12 cellular contexts compared by ENCODE assay signal in the genomic region with DNA sequence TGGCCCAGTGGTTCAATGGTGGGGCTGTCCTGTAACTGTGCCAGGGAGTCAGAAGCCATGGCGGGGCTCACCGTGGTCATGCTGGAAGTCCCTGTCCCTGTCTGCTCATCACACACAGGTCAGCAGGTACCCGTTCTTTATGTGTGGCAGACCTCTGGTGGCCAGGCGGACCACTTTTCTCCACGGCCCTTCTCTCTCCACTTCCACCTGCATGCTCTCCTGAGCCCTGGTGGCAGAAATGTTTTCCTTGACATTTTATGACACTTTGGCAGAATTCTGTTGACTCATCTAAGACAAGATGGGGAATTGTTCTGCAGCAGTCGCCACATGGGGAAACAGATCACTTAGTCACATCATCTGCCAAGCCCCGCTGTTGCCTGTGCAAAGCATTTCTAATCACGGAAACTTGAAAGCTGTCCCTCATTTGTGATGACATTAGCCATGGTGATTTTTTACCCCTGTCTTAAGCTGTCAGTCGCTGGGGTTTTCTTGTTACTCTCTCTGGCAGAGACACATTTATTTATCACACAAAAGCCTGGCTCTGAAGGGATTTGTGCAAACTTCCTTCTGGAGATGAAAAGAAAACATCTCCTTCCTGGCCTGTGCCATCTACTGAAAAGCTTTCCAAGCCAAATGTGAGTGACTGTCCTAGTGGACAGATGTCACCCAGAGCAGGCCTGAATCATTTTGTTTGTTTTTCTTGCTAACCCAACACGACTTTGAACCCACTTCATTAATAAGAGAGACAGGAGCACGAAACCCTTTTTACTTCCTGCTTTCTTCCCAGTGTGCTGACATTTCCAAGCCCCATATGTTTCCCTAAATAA. TPM values are rescaled to one million over a fixed set of nuclear protein-coding genes. Genes with fewer than 3 reads are reported as not detected.
DNase-seq lines count a peak whose midpoint lies in the region; ATAC-seq and TF ChIP-seq lines count a peak whose summit lies in the region.
"Had no signal": no experiment of that assay in that cellular context is flagged by ENCODE, and none has a peak within 500 bp of the region (broad histone marks: within the 10 kb centered on the region; RNA-seq: fewer than 3 reads in every experiment).

No MANE protein-coding gene starts in this region.

- intact Hi-C loops in mucosa of descending colon (cut with DNase I, micrococcal nuclease) = no loop called here

- TF ChIP-seq CTCF in mucosa of descending colon (IDR thresholded peaks at IDR 0.05) = no peak

- H3K27me3 ChIP-seq in BLaER1 = no peaks in the 10 kb centered on the region
- H3K27me3 ChIP-seq: stomach had no signal

- CTCF ChIA-PET in T-cell (lab: Charles Lee) = no interaction called here

- peak overlapping the region; percentile 81 for H3K27ac Mint-ChIP-seq in activated T-helper 17 cell treated with anti-CD3 and anti-CD28 coated beads, Interleukin-2, amount 50 U/mL, for 72 hours
- H3K27ac Mint-ChIP-seq in T-cell = no peak overlapping the region

- peaks cover 37% of the 10 kb centered on the region for H3K9me3 ChIP-seq in BLaER1
- peaks cover 5% of the 10 kb centered on the region for H3K9me3 ChIP-seq in mucosa of descending colon

- POLR2A ChIA-PET in T-cell (lab: Charles Lee) = no interaction called here

- peak overlapping the region; percentile 48 for H3K4me3 Mint-ChIP-seq in activated T-helper 17 cell treated with anti-CD3 and anti-CD28 coated beads, Interleukin-2, amount 50 U/mL, for 72 hours
- peak overlapping the region in 1 of 3 donors; percentile 42 for H3K4me3 Mint-ChIP-seq in T-cell

- peaks cover 13% of the 10 kb centered on the region for H3K4me1 Mint-ChIP-seq in activated T-helper 17 cell treated with anti-CD3 and anti-CD28 coated beads, Interleukin-2, amount 50 U/mL, for 72 hours
- peaks cover 10 to 27% (median 11%) of the 10 kb centered on the region in 3 donors for H3K4me1 Mint-ChIP-seq in T-cell

- DNase-seq in HuH-7.5 (ENCODE audit: low spot score) = peak; percentile 48
- DNase-seq in mucosa of descending colon = peak in 1 of 3 donors; percentile 24
- DNase-seq in T-cell = no peak
- DNase-seq in ureter (ENCODE audit: low spot score) = no peak
- DNase-seq: activated gamma-delta T cell treated with Interleukin-2 at 50 U/mL for 16 hours, Calu3, NCI-H774, stomach had no signal

- no peaks in the 10 kb centered on the region for H4K20me1 ChIP-seq in BLaER1

- H3K4me3 ChIP-seq in BLaER1 (peak overlapping the region; percentile 39), mucosa of descending colon (no peak overlapping the region)
- H3K4me3 ChIP-seq: stomach had no signal

- peaks cover 7% of the 10 kb centered on the region for H3K9me3 Mint-ChIP-seq in activated T-helper 17 cell treated with anti-CD3 and anti-CD28 coated beads, Interleukin-2, amount 50 U/mL, for 72 hours
- peaks cover 6 to 12% (median 8%) of the 10 kb centered on the region in 3 donors for H3K9me3 Mint-ChIP-seq in T-cell

- peak overlapping the region; percentile 80 for H3K4me2 ChIP-seq in BLaER1

- H3K9ac ChIP-seq in BLaER1 = peak overlapping the region; percentile 59; the same call in 1 of the 2 replicates

- ATAC-seq in activated T-helper 17 cell treated with anti-CD3 and anti-CD28 coated beads, Interleukin-2, amount 50 U/mL, for 72 hours (replicated peaks) = no peak
- peak; percentile 89 for ATAC-seq in mucosa of descending colon
- ATAC-seq in T-cell (replicated peaks in 1 of 4) = no peak
- ATAC-seq in HG02588 (IDR thresholded peaks at IDR 0.05; ENCODE audit: unreplicated experiment) = no peak
- no peak for ATAC-seq in HG03039 (IDR thresholded peaks at IDR 0.05; ENCODE audit: unreplicated experiment)

- H3K4me1 ChIP-seq in BLaER1 (peaks cover 88% of the 10 kb centered on the region), mucosa of descending colon (ENCODE audit: low read depth) (no peaks in the 10 kb centered on the region)

- H3K36me3 ChIP-seq in BLaER1 (no peaks in the 10 kb centered on the region; the same call in 1 of the 2 replicates), mucosa of descending colon (ENCODE audit: low read depth) (no peaks in the 10 kb centered on the region)
- H3K36me3 ChIP-seq: stomach had no signal

- no peaks in the 10 kb centered on the region for H3K27me3 Mint-ChIP-seq in activated T-helper 17 cell treated with anti-CD3 and anti-CD28 coated beads, Interleukin-2, amount 50 U/mL, for 72 hours
- H3K27me3 Mint-ChIP-seq in T-cell = no peaks in the 10 kb centered on the region

- H3K27ac ChIP-seq in BLaER1 = peak overlapping the region; percentile 73

- no peaks in the 10 kb centered on the region for H3K36me3 Mint-ChIP-seq in activated T-helper 17 cell treated with anti-CD3 and anti-CD28 coated beads, Interleukin-2, amount 50 U/mL, for 72 hours (ENCODE audit: low read depth)
- H3K36me3 Mint-ChIP-seq in T-cell = peaks cover 4% of the 10 kb centered on the region

RNA-seq across cellular contexts. Expression of a gene that starts 38.8 kb away (rescaled TPM):
- 10 to 100 TPM; 38.4 to 39.6 TPM for total RNA-seq in activated T-helper 17 cell treated with anti-CD3 and anti-CD28 coated beads, Interleukin-2, amount 50 U/mL, for 72 hours
- total RNA-seq in mucosa of descending colon (10 to 100 TPM; 22.2 to 32.4 (median 23.5) TPM), T-cell (10 to 100 TPM; 67.9 to 98.7 (median 75.2) TPM), ureter (31.2 TPM)
